In genomic region chr19:12834418-12834943, GRCh38 we compare ENCODE assay signal across 8 cellular contexts. TPM values are rescaled to one million over a fixed set of nuclear protein-coding genes. Genes with fewer than 3 reads are reported as not detected.
DNase-seq lines count a peak whose midpoint lies in the region; ATAC-seq and TF ChIP-seq lines count a peak whose summit lies in the region.

RTBDN (minus strand) TSS chr19:12834579; CDS start chr19:12829979, 4,600 bp downstream.

- no peaks in the 10 kb centered on the region for H3K79me2 ChIP-seq in SU-DHL-6 (ENCODE audit: insufficient read depth, low read length)

- H3K4me3 ChIP-seq in SU-DHL-6 (ENCODE audit: insufficient read depth, low read length, poor library complexity, severe bottlenecking) (peak within 1 kb of the TSS; percentile 81), right cardiac atrium (ENCODE audit: low read length) (peak within 1 kb of the TSS; percentile 57)

- H3K36me3 ChIP-seq in SU-DHL-6 (ENCODE audit: low read length): no peaks in the 10 kb centered on the region

- H3K4me2 ChIP-seq in SU-DHL-6 (ENCODE audit: low read depth, low read length, poor library complexity, severe bottlenecking): peak within 1 kb of the TSS; percentile 69

- H4K20me1 ChIP-seq in SU-DHL-6 (ENCODE audit: low read depth, low read length): no peaks in the 10 kb centered on the region

- H3K27ac ChIP-seq in SU-DHL-6 (ENCODE audit: low read depth, low read length) (no peak within 1 kb of the TSS), right cardiac atrium (ENCODE audit: low read length) (no peak within 1 kb of the TSS), temporal lobe (ENCODE audit: low read depth, low read length) (peak within 1 kb of the TSS; percentile 50)

- peaks cover 19% of the 10 kb centered on the region for H3F3A ChIP-seq in SU-DHL-6 (ENCODE audit: insufficient read depth)

- H3K4me1 ChIP-seq in right cardiac atrium (ENCODE audit: control insufficient read depth, insufficient read depth, low read length): peaks cover 2% of the 10 kb centered on the region

- no peaks in the 10 kb centered on the region for H3K9me2 ChIP-seq in SU-DHL-6 (replicated peaks; ENCODE audit: insufficient read depth, low read length)

- 5% methylated on average over 26 of the region's 26 CpGs for WGBS in right cardiac atrium

- no peak for ATAC-seq in right cardiac atrium
- no peak for ATAC-seq in HG02938 (IDR thresholded peaks at IDR 0.05; ENCODE audit: unreplicated experiment)

- H3K9me3 ChIP-seq in SU-DHL-6 (ENCODE audit: insufficient read depth, low read length): no peaks in the 10 kb centered on the region
- H3K9me3 ChIP-seq in right cardiac atrium (ENCODE audit: control insufficient read depth, low read length): no peaks in the 10 kb centered on the region

- H3K9ac ChIP-seq in SU-DHL-6 (ENCODE audit: low read length): peak within 1 kb of the TSS; percentile 71

- no peaks in the 10 kb centered on the region for H3K27me3 ChIP-seq in SU-DHL-6 (ENCODE audit: low read length)
- no peaks in the 10 kb centered on the region for H3K27me3 ChIP-seq in right cardiac atrium (ENCODE audit: control insufficient read depth, insufficient read depth)

- DNase-seq in activated CD8-positive, alpha-beta memory T cell treated with anti-CD3 and anti-CD28 coated beads for 24 hours: peak; percentile 57
- no peak for DNase-seq in activated CD8-positive, alpha-beta memory T cell treated with anti-CD3 and anti-CD28 coated beads, Interleukin-2, amount 50 U/mL, for 48 hours
- DNase-seq in right cardiac atrium (no peak), NCI-H526 treated with DMSO at 0.1 percent for 48 hours (lab: John Stamatoyannopoulos, UW) (no peak)
- DNase-seq in stimulated activated naive CD4-positive, alpha-beta T cell (lab: John Stamatoyannopoulos, UW): no peak

- no peak for TF ChIP-seq CTCF in SU-DHL-6 (IDR thresholded peaks at IDR 0.05; ENCODE audit: insufficient read depth, low read length, poor library complexity, severe bottlenecking)

- intact Hi-C loops in right cardiac atrium (cut with DNase I): no loop called here

- H2AFZ ChIP-seq in SU-DHL-6 (ENCODE audit: low read depth, low read length, severe bottlenecking): peak within 1 kb of the TSS; percentile 94

RNA-seq across cellular contexts. Expression of gene RTBDN, which starts in this region (rescaled TPM):
- total RNA-seq in right cardiac atrium (not detected), temporal lobe (2.5 TPM)
- not detected for polyA plus RNA-seq in right cardiac atrium
